In the genomic region with DNA sequence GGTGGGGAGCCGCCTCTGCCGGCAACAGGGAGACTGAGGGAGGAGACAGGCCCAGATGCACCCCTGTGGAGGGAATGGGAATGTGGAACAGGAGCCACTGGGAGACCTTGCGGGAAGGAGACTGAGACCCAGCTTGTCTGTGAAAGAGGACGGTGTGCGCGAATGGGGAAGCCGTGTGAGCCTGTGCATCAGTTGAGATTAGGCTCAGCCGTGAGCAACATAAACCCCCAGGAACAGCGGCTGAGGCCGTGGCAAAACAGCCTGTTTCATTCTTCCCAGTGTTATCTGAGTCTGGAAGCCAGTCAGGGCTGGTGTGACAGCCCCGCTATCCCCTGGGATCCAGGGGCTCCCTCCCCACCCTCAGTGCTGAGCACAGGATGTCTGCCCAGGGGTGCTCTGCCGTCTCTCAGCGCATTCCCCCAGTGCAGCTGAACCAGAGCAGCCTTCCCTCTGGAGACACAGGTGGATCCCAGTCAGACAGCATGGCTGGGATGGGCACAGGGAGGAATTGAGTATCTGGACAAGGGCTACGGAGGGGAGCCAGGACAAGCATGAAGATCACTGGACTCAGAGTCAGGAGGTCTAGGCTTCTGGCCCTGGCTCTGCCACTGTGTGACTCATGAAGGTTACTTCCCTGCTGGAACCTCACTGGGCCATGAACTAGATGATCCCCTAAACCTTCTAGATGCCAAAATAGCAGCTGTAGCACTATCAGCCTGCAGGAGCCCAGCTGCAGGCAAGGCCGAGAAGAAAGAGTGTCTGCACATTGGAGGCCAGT, we compare ENCODE assay signal across 19 cellular contexts. TPM values are rescaled to one million over a fixed set of nuclear protein-coding genes. Genes with fewer than 3 reads are reported as not detected.
A peak's percentile ranks its signal among the peaks of the same experiment; 100 is the strongest.
DNase-seq lines count a peak whose midpoint lies in the region; ATAC-seq and TF ChIP-seq lines count a peak whose summit lies in the region.
"Had no signal": no experiment of that assay in that cellular context is flagged by ENCODE, and none has a peak within 500 bp of the region (broad histone marks: within the 10 kb centered on the region; RNA-seq: fewer than 3 reads in every experiment).

No MANE protein-coding gene starts in this region.

- H3K4me1 Mint-ChIP-seq in neural crest cell, result peaks cover 51% of the 10 kb centered on the region

- no peak overlapping the region for H3K4me3 ChIP-seq in fibroblast of mammary gland (ENCODE audit: control insufficient read depth, low read depth, low read length)

- H3K4me3 Mint-ChIP-seq in neural crest cell, result no peak overlapping the region
- H3K4me3 Mint-ChIP-seq: stimulated activated naive CD8-positive, alpha-beta T cell treated with anti-CD3 and anti-CD28 coated beads, Interleukin-15, amount 100 ng/mL, for 72 hours; T-helper 1 cell treated with Interleukin-12 subunit alpha and Interleukin-12 subunit beta and Interleukin-4 antibody, amounts not matched to agents 30 μg/mL and 1 μg/mL, for 36 hours had no signal

- no peaks in the 10 kb centered on the region for H3K27me3 Mint-ChIP-seq in neural crest cell (ENCODE audit: low read depth)
- H3K27me3 Mint-ChIP-seq: stimulated activated naive CD8-positive, alpha-beta T cell treated with anti-CD3 and anti-CD28 coated beads, Interleukin-15, amount 100 ng/mL, for 72 hours had no signal

- H3K27ac Mint-ChIP-seq in neural crest cell (ENCODE audit: unreplicated experiment), result peak overlapping the region; percentile 96
- H3K27ac Mint-ChIP-seq: T-helper 1 cell treated with Interleukin-12 subunit alpha and Interleukin-12 subunit beta and Interleukin-4 antibody, amounts not matched to agents 30 μg/mL and 1 μg/mL, for 36 hours had no signal

- H3K27ac ChIP-seq in VCaP (peak overlapping the region; percentile 75), temporal lobe (ENCODE audit: low read depth, low read length) (peak overlapping the region; percentile 97)
- H3K27ac ChIP-seq: KMS-11, parathyroid adenoma had no signal

- no peak for TF ChIP-seq CTCF in VCaP (conservative IDR thresholded peaks at IDR 0.05)
- TF ChIP-seq CTCF in fibroblast of mammary gland (conservative IDR thresholded peaks at IDR 0.05; ENCODE audit: control insufficient read depth, insufficient read depth, low read depth, low read length), result no peak
- no peak for TF ChIP-seq CTCF in neural crest cell (conservative IDR thresholded peaks at IDR 0.05)

- no peaks in the 10 kb centered on the region for H3K36me3 Mint-ChIP-seq in neural crest cell (ENCODE audit: low read depth)

- DNase-seq in fibroblast of mammary gland (ENCODE audit: low read depth), result peak; percentile 59
- DNase-seq in neural crest cell (ENCODE audit: low read depth, low spot score), result no peak
- no peak for DNase-seq in NCI-H69 (lab: John Stamatoyannopoulos, UW)
- DNase-seq: GOT3; head of caudate nucleus; NCI-H1436; NK-92 treated with Interleukin-12 subunit alpha and Interleukin-12 subunit beta, amount 100 ng/mL, for 24 hours; SHP77 treated with DMSO at 0.1 percent for 48 hours; stimulated activated CD4-positive, alpha-beta T cell treated with anti-CD3 and anti-CD28 coated beads, Interleukin-15, amount 100 ng/mL, for 24 hours; stimulated activated naive CD8-positive, alpha-beta T cell treated with anti-CD3 and anti-CD28 coated beads, Interleukin-15, amount 100 ng/mL, for 72 hours had no signal

- no peaks in the 10 kb centered on the region for H3K9me3 Mint-ChIP-seq in neural crest cell
- H3K9me3 Mint-ChIP-seq: stimulated activated naive CD8-positive, alpha-beta T cell treated with anti-CD3 and anti-CD28 coated beads, Interleukin-15, amount 100 ng/mL, for 72 hours; T-helper 1 cell treated with Interleukin-12 subunit alpha and Interleukin-12 subunit beta and Interleukin-4 antibody, amounts not matched to agents 30 μg/mL and 1 μg/mL, for 36 hours had no signal

- ATAC-seq in GM21825 (IDR thresholded peaks at IDR 0.05; ENCODE audit: unreplicated experiment) (no peak), GM21528 (IDR thresholded peaks at IDR 0.05; ENCODE audit: low FRiP score, unreplicated experiment) (no peak), GM18517 (IDR thresholded peaks at IDR 0.05; ENCODE audit: unreplicated experiment) (no peak)
- ATAC-seq: stimulated activated naive CD8-positive, alpha-beta T cell treated with anti-CD3 and anti-CD28 coated beads, Interleukin-15, amount 100 ng/mL, for 72 hours had no signal

RNA-seq across cellular contexts. Expression of a gene that starts 8.5 kb away (rescaled TPM):
- total RNA-seq in neural crest cell (40.2 and 41.3 TPM in 2 replicates), temporal lobe (1.2 TPM)

RNA-seq across cellular contexts. Expression of a gene that starts 20.6 kb away (rescaled TPM):
- not detected in 2 replicates for total RNA-seq in neural crest cell
- not detected for total RNA-seq in temporal lobe
- total RNA-seq: endothelial cell of umbilical vein had no signal

Comparison
In these comparisons a context has a peak if more than half of its experiments do, and no peak if none do; other contexts are left out.
1. RNA of a gene that starts 8.5 kb away (total RNA-seq): 40.2 to 41.3 TPM in neural crest cell; 1.2 TPM in temporal lobe (single experiment); every median in the first group is over 10 times any median in the second.